Comparison of ENCODE assay signal across 8 cellular contexts in the genomic region with DNA sequence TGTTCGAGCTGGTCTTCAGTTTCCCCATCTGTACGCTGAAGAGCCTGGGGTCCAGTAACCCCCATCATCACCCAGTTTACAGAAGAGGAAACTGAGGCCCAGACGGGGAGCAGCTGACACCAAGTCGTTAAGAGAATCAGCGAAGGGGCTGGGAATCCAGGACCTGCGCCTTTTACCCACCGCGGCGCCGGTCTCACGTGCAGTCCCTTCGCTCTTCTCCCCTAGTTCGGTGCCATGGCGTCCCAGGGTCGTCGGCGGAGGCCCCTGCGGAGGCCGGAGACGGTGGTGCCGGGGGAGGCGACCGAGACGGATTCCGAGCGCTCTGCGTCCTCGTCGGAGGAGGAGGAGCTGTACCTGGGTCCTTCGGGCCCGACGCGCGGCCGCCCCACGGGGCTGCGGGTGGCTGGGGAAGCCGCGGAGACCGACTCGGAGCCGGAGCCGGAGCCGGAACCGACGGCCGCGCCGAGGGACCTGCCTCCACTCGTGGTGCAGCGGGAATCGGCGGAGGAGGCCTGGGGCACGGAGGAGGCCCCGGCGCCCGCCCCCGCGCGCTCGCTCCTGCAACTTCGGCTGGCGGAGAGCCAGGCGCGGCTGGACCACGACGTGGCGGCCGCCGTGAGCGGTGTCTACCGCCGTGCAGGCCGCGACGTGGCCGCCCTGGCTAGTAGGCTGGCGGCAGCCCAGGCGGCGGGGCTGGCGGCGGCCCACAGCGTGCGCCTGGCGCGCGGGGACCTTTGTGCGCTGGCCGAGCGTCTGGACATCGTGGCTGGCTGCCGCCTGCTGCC. TPM values are rescaled to one million over a fixed set of nuclear protein-coding genes. Genes with fewer than 3 reads are reported as not detected.
DNase-seq lines count a peak whose midpoint lies in the region; ATAC-seq, FAIRE-seq and TF ChIP-seq lines count a peak whose summit lies in the region.

No MANE protein-coding gene starts in this region.

- TF ChIP-seq POLR2A in GM12891 (IDR thresholded peaks at IDR 0.05; ENCODE audit: low read depth, low read length) = no peak

- no peak for TF ChIP-seq CTCF in OCI-LY1 (IDR thresholded peaks at IDR 0.05; ENCODE audit: low read length)

- H2AFZ ChIP-seq in OCI-LY1 (ENCODE audit: low read length) = 0 out of 2 replicates have a peak overlapping the region, but pooled peaks have one; percentile 5

- no peaks in the 10 kb centered on the region for H4K20me1 ChIP-seq in OCI-LY1 (ENCODE audit: insufficient read depth, low read length)

- H3F3A ChIP-seq in OCI-LY1 (ENCODE audit: insufficient read depth, low read length) = no peaks in the 10 kb centered on the region

- peaks cover 3% of the 10 kb centered on the region; the same call in 1 of the 2 replicates for H3K79me2 ChIP-seq in OCI-LY1 (ENCODE audit: insufficient read depth, low read length)

- H3K27ac ChIP-seq in OCI-LY1 (ENCODE audit: low read depth, low read length, poor library complexity, severe bottlenecking) = peak overlapping the region; percentile 64
- H3K27ac ChIP-seq in iPS-18a (ENCODE audit: low read length) = no peak overlapping the region

- DNase-seq in GM12891 (ENCODE audit: insufficient read length, low spot score) = no peak
- peak; percentile 73 for DNase-seq in adipocyte (ENCODE audit: low read depth)
- DNase-seq in stimulated activated CD4-positive, alpha-beta T cell treated with anti-CD3 and anti-CD28 coated beads, Interleukin-15, amount 100 ng/mL, for 24 hours = peak; percentile 57
- DNase-seq in HuH-7 (ENCODE audit: low spot score) = no peak
- DNase-seq in NCI-H1048 (lab: John Stamatoyannopoulos, UW) = no peak

- H3K9ac ChIP-seq in OCI-LY1 (ENCODE audit: low read length) (peak overlapping the region; percentile 80), adipocyte (ENCODE audit: low read length) (peak overlapping the region; percentile 91), iPS-18a (ENCODE audit: low read length) (peak overlapping the region; percentile 69)

- peak; percentile 66 for FAIRE-seq in GM12891 (lab: Jason Lieb, UNC)

- peak overlapping the region; percentile 75 for H3K4me2 ChIP-seq in OCI-LY1 (ENCODE audit: low read length)

- H3K27me3 ChIP-seq in OCI-LY1 (ENCODE audit: insufficient read depth, low read length) (no peaks in the 10 kb centered on the region), adipocyte (replicated peaks; ENCODE audit: control insufficient read depth, insufficient read depth, low read length) (no peaks in the 10 kb centered on the region), iPS-18a (ENCODE audit: control insufficient read depth, insufficient read depth, low read length) (no peaks in the 10 kb centered on the region)

- ATAC-seq in esophagus mucosa = no peak

- H3K4me1 ChIP-seq in OCI-LY1 (ENCODE audit: insufficient read depth, low read length, severe bottlenecking) = peaks cover 24% of the 10 kb centered on the region
- peaks cover 30% of the 10 kb centered on the region for H3K4me1 ChIP-seq in adipocyte (ENCODE audit: control insufficient read depth, insufficient read depth, low read length)
- H3K4me1 ChIP-seq in iPS-18a (ENCODE audit: control insufficient read depth, low read depth, low read length) = no peaks in the 10 kb centered on the region

- H3K36me3 ChIP-seq in OCI-LY1 (ENCODE audit: insufficient read depth, low read length) (peaks cover 9% of the 10 kb centered on the region; the same call in 1 of the 2 replicates), adipocyte (ENCODE audit: control insufficient read depth, insufficient read depth, low read length, severe bottlenecking) (no peaks in the 10 kb centered on the region), iPS-18a (ENCODE audit: control insufficient read depth, low read depth, low read length) (no peaks in the 10 kb centered on the region)

- peak overlapping the region; percentile 87 for H3K4me3 ChIP-seq in OCI-LY1 (ENCODE audit: low read depth, low read length, poor library complexity, severe bottlenecking)
- peak overlapping the region; percentile 99 for H3K4me3 ChIP-seq in adipocyte (ENCODE audit: low read length)
- H3K4me3 ChIP-seq in iPS-18a (ENCODE audit: low read length) = peak overlapping the region; percentile 99

- no peaks in the 10 kb centered on the region for H3K9me3 ChIP-seq in OCI-LY1 (ENCODE audit: low read length)
- H3K9me3 ChIP-seq in adipocyte (ENCODE audit: control insufficient read depth, low read length) = no peaks in the 10 kb centered on the region
- no peaks in the 10 kb centered on the region for H3K9me3 ChIP-seq in iPS-18a (ENCODE audit: control insufficient read depth, low read depth, low read length)

- no peaks in the 10 kb centered on the region for H3K9me2 ChIP-seq in OCI-LY1 (ENCODE audit: low read depth, low read length)

TF ChIP-seq in GM12891, 5 proteins besides CTCF, POLR2A, EP300 and RAD21:
- TF ChIP-seq PAX5 (IDR thresholded peaks at IDR 0.05; ENCODE audit: insufficient read depth, low read length, severe bottlenecking) (no peak), POU2F2 (IDR thresholded peaks at IDR 0.05; ENCODE audit: low read depth, low read length) (no peak), POLR2AphosphoS5 (IDR thresholded peaks at IDR 0.05; ENCODE audit: low read depth, low read length) (no peak), TAF1 (IDR thresholded peaks at IDR 0.05; ENCODE audit: low read depth, low read length) (no peak), SPI1 (IDR thresholded peaks at IDR 0.05; ENCODE audit: low read depth, low read length) (no peak)

RNA-seq across cellular contexts. Expression of a gene that starts 0.7 kb away (rescaled TPM):
- 5.4 TPM for polyA plus RNA-seq in GM12891 (2012; ENCODE audit: low read depth, missing spikeins)
- total RNA-seq in esophagus mucosa = 8.8 TPM

RNA-seq across cellular contexts. Expression of a gene that starts 1.2 kb away (rescaled TPM):
- 106 TPM for polyA plus RNA-seq in GM12891 (2012; ENCODE audit: low read depth, missing spikeins)
- 19.6 TPM for total RNA-seq in esophagus mucosa

RNA-seq across cellular contexts. Expression of a gene that starts 18.5 kb away (rescaled TPM):
- 0.05 TPM for polyA plus RNA-seq in GM12891 (2012; ENCODE audit: low read depth, missing spikeins)
- 1.00 TPM for total RNA-seq in esophagus mucosa

Comparison
In these comparisons a context has a peak if more than half of its experiments do, and no peak if none do; other contexts are left out.
1. DNase-seq: peak in adipocyte (single experiment) and stimulated activated CD4-positive, alpha-beta T cell treated with anti-CD3 and anti-CD28 coated beads, Interleukin-15, amount 100 ng/mL, for 24 hours (single experiment); none in GM12891 (single experiment), HuH-7 (single experiment) and NCI-H1048 (single experiment).
2. Peak in every context shown above with its lines, with median percentiles within 50 percentile points of each other: H3K4me3 ChIP-seq and H3K9ac ChIP-seq.